Comparison of ENCODE assay signal across 1 cellular context in genomic region chr21:42051788-42052187, GRCh38.
A peak's percentile ranks its signal among the peaks of the same experiment; 100 is the strongest.
TF ChIP-seq lines count a peak whose summit lies in the region.

No MANE protein-coding gene starts in this region.

TF ChIP-seq in K562, 482 proteins besides CTCF, POLR2A, EP300 and RAD21 (continued from another document and continues in another):
- TF ChIP-seq RERE (CRISPR knock-in tag; IDR thresholded peaks at IDR 0.05; ENCODE audit: borderline replicate concordance) (no peak), NFE2 (IDR thresholded peaks at IDR 0.05; ENCODE audit: low read depth) (peak; percentile 13; the same call in 1 of the 2 replicates), NRF1 (conservative IDR thresholded peaks at IDR 0.05 in 1 of 2, IDR thresholded peaks at IDR 0.05 in 1 of 2) (no peak), ZNF175 (CRISPR knock-in tag; IDR thresholded peaks at IDR 0.05; ENCODE audit: low read depth) (peak; percentile 68), HCFC1 (IDR thresholded peaks at IDR 0.05; ENCODE audit: low read depth, low read length) (no peak), MCM2 (IDR thresholded peaks at IDR 0.05; ENCODE audit: low read depth) (no peak), ZNF431 (CRISPR knock-in tag; IDR thresholded peaks at IDR 0.05) (no peak), ZC3H4 (CRISPR knock-in tag; IDR thresholded peaks at IDR 0.05; ENCODE audit: borderline replicate concordance) (no peak), SMAD1 (IDR thresholded peaks at IDR 0.05; ENCODE audit: low read depth, low read length, partially characterized antibody) (no peak), ZNF263 (CRISPR knock-in tag; IDR thresholded peaks at IDR 0.05; ENCODE audit: borderline replicate concordance) (no peak), BHLHE40 (IDR thresholded peaks at IDR 0.05; ENCODE audit: low read length) (no peak), TRIM24 (IDR thresholded peaks at IDR 0.05) (peak in 1 of 2 experiments; percentile 20; a peak in 1 of 4 replicates), HDAC2 (IDR thresholded peaks at IDR 0.05) (no peak), ERF (CRISPR knock-in tag; IDR thresholded peaks at IDR 0.05) (peak; percentile 66; the same call in 1 of the 2 replicates), SUPT5H (IDR thresholded peaks at IDR 0.05) (no peak), ZNF384 (IDR thresholded peaks at IDR 0.05; ENCODE audit: low read depth, low read length) (no peak), KLF13 (tag; IDR thresholded peaks at IDR 0.05; ENCODE audit: borderline replicate concordance, low read depth) (no peak), RFX1 (IDR thresholded peaks at IDR 0.05) (no peak), PHF20 (IDR thresholded peaks at IDR 0.05; ENCODE audit: partially characterized antibody) (no peak), ELF1 (tag; IDR thresholded peaks at IDR 0.05) (no peak), RCOR1 (IDR thresholded peaks at IDR 0.05; ENCODE audit: borderline replicate concordance in 1 of 2, low read depth in 2 of 2, low read length in 2 of 2) (peak in 1 of 2 experiments; percentile 96; a peak in 2 of 4 replicates), MIER1 (IDR thresholded peaks at IDR 0.05; ENCODE audit: low read depth) (no peak), SMARCE1 (IDR thresholded peaks at IDR 0.05) (peak; percentile 90), ARID1B (IDR thresholded peaks at IDR 0.05) (peak; percentile 96), GATA2 (CRISPR knock-in tag; IDR thresholded peaks at IDR 0.05) (peak; percentile 75), KAT8 (IDR thresholded peaks at IDR 0.05; ENCODE audit: low read depth) (no peak), SP2 (IDR thresholded peaks at IDR 0.05; ENCODE audit: extremely low read depth, low read depth, low read length, poor library complexity, severe bottlenecking) (no peak), NR3C1 (CRISPR knock-in tag; IDR thresholded peaks at IDR 0.05) (no peak), FOS (IDR thresholded peaks at IDR 0.05; ENCODE audit: extremely low read depth, insufficient read length) (no peak), MYBL2 (IDR thresholded peaks at IDR 0.05; ENCODE audit: low read depth) (no peak), MYBL2 (CRISPR knock-in tag; IDR thresholded peaks at IDR 0.05; ENCODE audit: borderline replicate concordance) (no peak), YBX1 (IDR thresholded peaks at IDR 0.05) (no peak), ZNF318 (IDR thresholded peaks at IDR 0.05; ENCODE audit: borderline replicate concordance in 1 of 2, low read depth in 1 of 2) (no peak), BCL6 (CRISPR knock-in tag; IDR thresholded peaks at IDR 0.05) (0 out of 2 replicates have a peak, but pooled peaks have one; percentile 11), MTA3 (IDR thresholded peaks at IDR 0.05; ENCODE audit: borderline replicate concordance) (no peak), ATF4 (CRISPR knock-in tag; IDR thresholded peaks at IDR 0.05) (peak; percentile 29; the same call in 1 of the 2 replicates), CUX1 (CRISPR knock-in tag; IDR thresholded peaks at IDR 0.05) (no peak), ZSCAN29 (IDR thresholded peaks at IDR 0.05) (no peak), FOXO4 (CRISPR knock-in tag; IDR thresholded peaks at IDR 0.05) (no peak), ZNF165 (CRISPR knock-in tag; IDR thresholded peaks at IDR 0.05; ENCODE audit: borderline replicate concordance) (no peak), POLR2G (IDR thresholded peaks at IDR 0.05; ENCODE audit: low read depth, low read length) (no peak), ZNF3 (CRISPR knock-in tag; IDR thresholded peaks at IDR 0.05) (no peak), TAF7 (tag; IDR thresholded peaks at IDR 0.05) (no peak), EHMT2 (IDR thresholded peaks at IDR 0.05) (no peak), HMBOX1 (IDR thresholded peaks at IDR 0.05) (peak; percentile 59; the same call in 1 of the 2 replicates), SMARCB1 (IDR thresholded peaks at IDR 0.05; ENCODE audit: insufficient read length, low read depth) (no peak)
